18 cellular contexts compared by ENCODE assay signal in the genomic region with DNA sequence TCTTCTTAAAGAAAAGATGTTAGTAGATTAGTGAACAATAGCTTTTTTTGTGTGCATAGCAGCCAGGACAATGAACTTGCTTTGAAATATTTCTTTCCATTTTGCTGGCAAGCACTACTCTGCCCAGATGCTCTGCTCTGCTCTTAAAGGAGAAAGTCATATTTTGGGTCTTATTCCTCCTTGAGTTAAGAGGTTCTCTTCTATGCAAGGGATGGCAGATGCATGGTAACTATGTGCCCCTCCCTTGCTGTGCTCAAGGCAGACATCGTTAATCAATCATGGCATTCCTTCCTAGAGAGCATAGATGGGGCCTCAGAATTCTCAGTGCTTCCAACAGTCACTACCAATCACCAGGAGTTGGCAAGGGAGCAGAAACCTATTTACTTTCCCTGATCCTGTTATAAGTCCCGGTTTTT. TPM values are rescaled to one million over a fixed set of nuclear protein-coding genes. Genes with fewer than 3 reads are reported as not detected.
DNase-seq lines count a peak whose midpoint lies in the region; TF ChIP-seq lines count a peak whose summit lies in the region.
"Had no signal": no experiment of that assay in that cellular context is flagged by ENCODE, and none has a peak within 500 bp of the region (broad histone marks: within the 10 kb centered on the region; RNA-seq: fewer than 3 reads in every experiment).

No MANE protein-coding gene starts in this region.

- peaks cover 14% of the 10 kb centered on the region for H3K36me3 Mint-ChIP-seq in mesothelial cell of epicardium
- H3K36me3 Mint-ChIP-seq in CD14-positive monocyte = peaks cover 58 to 66% of the 10 kb centered on the region in 2 donors
- H3K36me3 Mint-ChIP-seq in type B pancreatic cell = peaks cover 15% of the 10 kb centered on the region

- H3K9me3 Mint-ChIP-seq in mesothelial cell of epicardium = peaks cover 4% of the 10 kb centered on the region
- H3K9me3 Mint-ChIP-seq in CD14-positive monocyte = no peaks in the 10 kb centered on the region
- no peaks in the 10 kb centered on the region for H3K9me3 Mint-ChIP-seq in type B pancreatic cell
- H3K9me3 Mint-ChIP-seq: activated naive CD8-positive, alpha-beta T cell treated with anti-CD3 and anti-CD28 coated beads, Interleukin-2, amount 50 U/mL, for 24 hours; activated T-cell treated with anti-CD3 and anti-CD28 coated beads, Interleukin-2, amount 50 U/mL, for 24 hours; natural killer cell had no signal

- no peak for TF ChIP-seq CTCF in cardiac fibroblast (IDR thresholded peaks at IDR 0.05; ENCODE audit: low read depth, low read length)
- no peak for TF ChIP-seq CTCF in mesothelial cell of epicardium (IDR thresholded peaks at IDR 0.05; ENCODE audit: unreplicated experiment)
- TF ChIP-seq CTCF in CD14-positive monocyte (IDR thresholded peaks at IDR 0.05) = no peak
- no peak for TF ChIP-seq CTCF in type B pancreatic cell (conservative IDR thresholded peaks at IDR 0.05)

- H3K4me3 ChIP-seq in cardiac fibroblast (replicated peaks in 1 of 2; ENCODE audit: low read depth in 2 of 2, low read length in 2 of 2) = no peak overlapping the region
- H3K4me3 ChIP-seq: right atrium auricular region, upper lobe of left lung had no signal

- H3K4me1 Mint-ChIP-seq in mesothelial cell of epicardium (peaks cover 18% of the 10 kb centered on the region), CD14-positive monocyte (no peaks in the 10 kb centered on the region), type B pancreatic cell (ENCODE audit: unreplicated experiment) (peaks cover 23% of the 10 kb centered on the region)
- H3K4me1 Mint-ChIP-seq: activated naive CD8-positive, alpha-beta T cell treated with anti-CD3 and anti-CD28 coated beads, Interleukin-2, amount 50 U/mL, for 24 hours had no signal

- H3K27ac Mint-ChIP-seq in mesothelial cell of epicardium (peak overlapping the region; percentile 75), CD14-positive monocyte (no peak overlapping the region), type B pancreatic cell (no peak overlapping the region)
- H3K27ac Mint-ChIP-seq: activated naive CD8-positive, alpha-beta T cell treated with anti-CD3 and anti-CD28 coated beads, Interleukin-2, amount 50 U/mL, for 24 hours; activated T-cell treated with anti-CD3 and anti-CD28 coated beads, Interleukin-2, amount 50 U/mL, for 24 hours; natural killer cell had no signal

- peak; percentile 35 for DNase-seq in DMS79 treated with DMSO at 0.1 percent for 48 hours (lab: John Stamatoyannopoulos, UW)
- DNase-seq in NCI-H1105 (lab: John Stamatoyannopoulos, UW) = peak; percentile 16
- DNase-seq in cardiac fibroblast (ENCODE audit: low read depth in 2 of 2) = peak; percentile 30 to 57
- no peak for DNase-seq in mesothelial cell of epicardium (ENCODE audit: low spot score in 2 of 2, unreplicated experiment in 2 of 2)
- no peak for DNase-seq in GM19238 (ENCODE audit: insufficient read length, low spot score)
- DNase-seq in CD14-positive monocyte (ENCODE audit: low spot score) = no peak
- no peak for DNase-seq in NCI-H2029 treated with DMSO at 0.1 percent for 48 hours (lab: John Stamatoyannopoulos, UW)
- no peak for DNase-seq in type B pancreatic cell (ENCODE audit: extremely low spot score, unreplicated experiment)
- DNase-seq: activated naive CD8-positive, alpha-beta T cell treated with anti-CD3 and anti-CD28 coated beads, Interleukin-2, amount 50 U/mL, for 24 hours; activated T-cell treated with anti-CD3 and anti-CD28 coated beads, Interleukin-2, amount 50 U/mL, for 24 hours; GDM1; natural killer cell; NCI-H748 treated with DMSO at 0.1 percent for 48 hours; SHP77 treated with DMSO at 0.1 percent for 48 hours; stimulated activated CD4-positive, alpha-beta T cell treated with anti-CD3 and anti-CD28 coated beads, Interleukin-2, amount 100 ng/mL, for 24 hours; T-helper 9 cell; upper lobe of left lung had no signal

- H3K4me3 Mint-ChIP-seq in mesothelial cell of epicardium (no peak overlapping the region), CD14-positive monocyte (no peak overlapping the region), type B pancreatic cell (no peak overlapping the region)
- H3K4me3 Mint-ChIP-seq: activated naive CD8-positive, alpha-beta T cell treated with anti-CD3 and anti-CD28 coated beads, Interleukin-2, amount 50 U/mL, for 24 hours; activated T-cell treated with anti-CD3 and anti-CD28 coated beads, Interleukin-2, amount 50 U/mL, for 24 hours; natural killer cell had no signal

- no peaks in the 10 kb centered on the region for H3K27me3 Mint-ChIP-seq in mesothelial cell of epicardium (ENCODE audit: low read depth)
- H3K27me3 Mint-ChIP-seq in CD14-positive monocyte (ENCODE audit: low read depth in 3 of 3) = peaks cover 0 to 1% (median 0%) of the 10 kb centered on the region in 3 donors
- no peaks in the 10 kb centered on the region for H3K27me3 Mint-ChIP-seq in type B pancreatic cell
- H3K27me3 Mint-ChIP-seq: activated naive CD8-positive, alpha-beta T cell treated with anti-CD3 and anti-CD28 coated beads, Interleukin-2, amount 50 U/mL, for 24 hours; activated T-cell treated with anti-CD3 and anti-CD28 coated beads, Interleukin-2, amount 50 U/mL, for 24 hours had no signal

- intact Hi-C loops in CD14-positive monocyte (cut with micrococcal nuclease) = no loop called here

RNA-seq across cellular contexts. Expression of a gene that starts 27.6 kb away (rescaled TPM):
- total RNA-seq in mesothelial cell of epicardium (19.3 to 21.3 TPM (median 20.6 TPM) in 3 replicates), type B pancreatic cell (ENCODE audit: low replicate concordance) (17.5 and 21.3 TPM in 2 replicates)
- polyA plus RNA-seq in CD14-positive monocyte = 1 to 10 TPM; 6.6 to 9.6 TPM

RNA-seq across cellular contexts. Expression of a gene that starts 29.7 kb away (rescaled TPM):
- 8.8 to 9.4 TPM (median 8.8 TPM) in 3 replicates for total RNA-seq in mesothelial cell of epicardium
- polyA plus RNA-seq in CD14-positive monocyte = under 1 TPM; 0.60 to 0.85 TPM
- 7.2 and 8.7 TPM in 2 replicates for total RNA-seq in type B pancreatic cell (ENCODE audit: low replicate concordance)

RNA-seq across cellular contexts. Expression of a gene that starts 59.4 kb away (rescaled TPM):
- total RNA-seq in mesothelial cell of epicardium (9.5 to 14.7 TPM (median 11.8 TPM) in 3 replicates), type B pancreatic cell (ENCODE audit: low replicate concordance) (20.4 and 40.8 TPM in 2 replicates)
- 1 to 10 TPM; 7.1 to 9.1 TPM for polyA plus RNA-seq in CD14-positive monocyte

Comparison
In these comparisons a context has a peak if more than half of its experiments do, and no peak if none do; other contexts are left out.
1. DNase-seq: peak in DMS79 treated with DMSO at 0.1 percent for 48 hours (single experiment), NCI-H1105 (single experiment) and cardiac fibroblast (2 of 2); none in mesothelial cell of epicardium (0 of 2), GM19238 (single experiment), CD14-positive monocyte (single experiment), NCI-H2029 treated with DMSO at 0.1 percent for 48 hours (single experiment) and type B pancreatic cell (single experiment).